Comparison of ENCODE assay signal across 33 cellular contexts in the genomic region with DNA sequence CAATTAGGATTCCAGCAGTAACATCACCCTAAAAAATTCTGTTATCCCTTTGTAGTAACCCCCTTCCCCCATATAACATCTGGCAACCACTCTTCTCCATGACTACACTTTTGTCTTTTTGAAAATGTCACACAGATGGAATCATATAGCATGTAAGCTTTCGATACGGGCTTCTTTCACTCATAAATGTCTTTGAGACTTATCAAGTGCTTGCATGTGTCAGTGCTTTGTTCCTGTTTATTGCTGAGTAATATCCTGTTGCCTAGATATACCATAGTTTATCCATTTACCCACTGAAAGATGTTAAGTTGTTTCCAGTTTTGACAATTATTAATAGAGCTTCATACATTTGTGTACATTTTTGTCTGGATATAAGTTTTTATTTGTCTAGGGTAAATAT. TPM values are rescaled to one million over a fixed set of nuclear protein-coding genes. Genes with fewer than 3 reads are reported as not detected.
"Had no signal": no experiment of that assay in that cellular context is flagged by ENCODE, and none has a peak within 500 bp of the region (broad histone marks: within the 10 kb centered on the region; RNA-seq: fewer than 3 reads in every experiment).

No MANE protein-coding gene starts in this region.

- ATAC-seq: activated CD8-positive, alpha-beta memory T cell treated with anti-CD3 and anti-CD28 coated beads, Interleukin-2, amount 10 ng/mL, durations not matched to agents 7 days and 5 days; body of pancreas; heart left ventricle; naive thymus-derived CD4-positive, alpha-beta T cell; right lobe of liver; stimulated activated naive CD8-positive, alpha-beta T cell treated with anti-CD3 and anti-CD28 coated beads, Interleukin-15, amount 100 ng/mL, for 72 hours; WTC11 had no signal

- H3K36me3 ChIP-seq: adrenal gland, heart left ventricle, ovary, right lobe of liver, thyroid gland, upper lobe of left lung had no signal

- DNase-seq: activated CD4-positive, alpha-beta memory T cell treated with anti-CD3 and anti-CD28 coated beads, Interleukin-2, amount 10 ng/mL, durations not matched to agents 7 days and 5 days; activated CD4-positive, alpha-beta T cell treated with anti-CD3 and anti-CD28 coated beads for 1 hour; activated CD4-positive, alpha-beta T cell treated with anti-CD3 and anti-CD28 coated beads, Interleukin-2, amount 10 ng/mL, durations not matched to agents 7 days and 5 days; activated CD8-positive, alpha-beta memory T cell treated with anti-CD3 and anti-CD28 coated beads, Interleukin-2, amount 10 ng/mL, durations not matched to agents 7 days and 5 days; activated naive CD4-positive, alpha-beta T cell; activated T-cell treated with anti-CD3 and anti-CD28 coated beads, Interleukin-2, amount 50 U/mL, for 48 hours; adrenal gland; aorta; body of pancreas; cerebellar nuclear complex; dorsolateral prefrontal cortex; effector memory CD4-positive, alpha-beta T cell; foreskin fibroblast; heart left ventricle; midbrain; naive thymus-derived CD4-positive, alpha-beta T cell; ovary; right lobe of liver; stimulated activated CD4-positive, alpha-beta T cell treated with anti-CD3 and anti-CD28 coated beads, Interleukin-12 subunit alpha, Interleukin-12 subunit beta, amount 100 ng/mL, for 4 hours; stimulated activated CD4-positive, alpha-beta T cell treated with anti-CD3 and anti-CD28 coated beads, Interleukin-4, amount 100 ng/mL, for 1 hour; stimulated activated naive CD8-positive, alpha-beta T cell treated with anti-CD3 and anti-CD28 coated beads, Interleukin-15, amount 100 ng/mL, for 72 hours; T-helper 9 cell; thyroid gland; upper lobe of left lung had no signal

- H3K27ac ChIP-seq: adrenal gland, body of pancreas, coronary artery, dorsolateral prefrontal cortex, heart left ventricle, ovary, right lobe of liver, skin epidermis, thyroid gland, upper lobe of left lung had no signal

- H3K27me3 ChIP-seq: body of pancreas, ovary, right lobe of liver, thyroid gland, upper lobe of left lung had no signal

- H3K9me3 ChIP-seq: adrenal gland, body of pancreas, heart left ventricle, ovary, right lobe of liver, thyroid gland, upper lobe of left lung had no signal

- H3K4me1 ChIP-seq: adrenal gland, body of pancreas, heart left ventricle, right lobe of liver, thyroid gland, upper lobe of left lung had no signal

- H3K4me3 ChIP-seq: adrenal gland, body of pancreas, coronary artery, dorsolateral prefrontal cortex, heart left ventricle, ovary, right lobe of liver, skin epidermis, thyroid gland, upper lobe of left lung had no signal

RNA-seq across cellular contexts. Expression of a gene that starts 29.8 kb away (rescaled TPM):
- total RNA-seq: activated CD4-positive, alpha-beta memory T cell treated with anti-CD3 and anti-CD28 coated beads, Interleukin-2, amount 10 ng/mL, durations not matched to agents 7 days and 5 days; activated T-helper 2 cell treated with anti-CD3 and anti-CD28 coated beads, Interferon-gamma antibody, Interleukin-2, Interleukin-4, amounts not matched to agents 10 μg/mL and 5 μg/mL and 100 μg/mL, durations not matched to agents 14 hours and 24 hours and 36 hours; adrenal gland; aorta; body of pancreas; heart left ventricle; kidney epithelial cell; ovary; progenitor cell of endocrine pancreas; renal cortical epithelial cell; right lobe of liver; thyroid gland; upper lobe of left lung had no signal
- polyA plus RNA-seq: aorta, esophagus, heart left ventricle, neural cell, ovary had no signal

RNA-seq across cellular contexts. Expression of a gene that starts 52.4 kb away (rescaled TPM):
- total RNA-seq: activated CD4-positive, alpha-beta memory T cell treated with anti-CD3 and anti-CD28 coated beads, Interleukin-2, amount 10 ng/mL, durations not matched to agents 7 days and 5 days; activated CD4-positive, alpha-beta T cell treated with anti-CD3 and anti-CD28 coated beads, Interleukin-2, amount 10 ng/mL, durations not matched to agents 7 days and 5 days; activated CD8-positive, alpha-beta memory T cell treated with anti-CD3 and anti-CD28 coated beads, Interleukin-2, amount 10 ng/mL, durations not matched to agents 7 days and 5 days; activated T-helper 2 cell treated with anti-CD3 and anti-CD28 coated beads, Interferon-gamma antibody, Interleukin-2, Interleukin-4, amounts not matched to agents 10 μg/mL and 5 μg/mL and 100 μg/mL, durations not matched to agents 14 hours and 24 hours and 36 hours; body of pancreas; kidney epithelial cell had no signal
